In genomic region chr1:164748253-164748899, GRCh38 we compare ENCODE assay signal across 11 cellular contexts.
A peak's percentile ranks its signal among the peaks of the same experiment; 100 is the strongest.
DNase-seq lines count a peak whose midpoint lies in the region; ATAC-seq, FAIRE-seq and TF ChIP-seq lines count a peak whose summit lies in the region.
"Had no signal": no experiment of that assay in that cellular context is flagged by ENCODE, and none has a peak within 500 bp of the region (broad histone marks: within the 10 kb centered on the region; RNA-seq: fewer than 3 reads in every experiment).

No MANE protein-coding gene starts in this region.

- H3K27me3 ChIP-seq in K562 (ENCODE audit: control insufficient read depth in 2 of 2, insufficient read depth in 2 of 2, low read length in 2 of 2): no peaks in the 10 kb centered on the region
- no peaks in the 10 kb centered on the region for H3K27me3 ChIP-seq in smooth muscle cell (ENCODE audit: low read depth)

- in situ Hi-C loops in K562 (cut with MboI): no loop called here

- H3K4me2 ChIP-seq in K562 (ENCODE audit: insufficient read depth, low read length) (no peak overlapping the region), smooth muscle cell (peak overlapping the region; percentile 60)

- no peak for TF ChIP-seq POLR2A in K562 (conservative IDR thresholded peaks at IDR 0.05)

- no peaks in the 10 kb centered on the region for H3K27me3 Mint-ChIP-seq in activated T-cell treated with anti-CD3 and anti-CD28 coated beads, Interleukin-2, amount 50 U/mL, for 72 hours (ENCODE audit: low read depth)
- H3K27me3 Mint-ChIP-seq: activated CD4-positive, alpha-beta T cell treated with anti-CD3 and anti-CD28 coated beads, Interleukin-2, amount 10 ng/mL, durations not matched to agents 24 days and 14 days had no signal

- H3K36me3 Mint-ChIP-seq in activated T-cell treated with anti-CD3 and anti-CD28 coated beads, Interleukin-2, amount 50 U/mL, for 72 hours (ENCODE audit: insufficient read depth in 2 of 2): no peaks in the 10 kb centered on the region

- H3K4me3 ChIP-seq in K562 (no peak overlapping the region), kidney (ENCODE audit: low read length in 2 of 2) (peak overlapping the region in 1 of 2 donors; percentile 14), smooth muscle cell (no peak overlapping the region)

- BruUV-seq in K562 (replicated peaks; lab: Mats Ljungman, UMichigan): no TSS peak

- no peak overlapping the region for H3K27ac Mint-ChIP-seq in activated T-cell treated with anti-CD3 and anti-CD28 coated beads, Interleukin-2, amount 50 U/mL, for 72 hours
- H3K27ac Mint-ChIP-seq: activated CD4-positive, alpha-beta T cell treated with anti-CD3 and anti-CD28 coated beads, Interleukin-2, amount 10 ng/mL, durations not matched to agents 24 days and 14 days had no signal

- H4K20me1 ChIP-seq in K562 (replicated peaks; ENCODE audit: control insufficient read depth, insufficient read depth, low read length) (no peaks in the 10 kb centered on the region), smooth muscle cell (ENCODE audit: low read depth) (no peaks in the 10 kb centered on the region)

- TF ChIP-seq CTCF in K562 (IDR thresholded peaks at IDR 0.05 in 2 of 3, conservative IDR thresholded peaks at IDR 0.05 in 1 of 3; ENCODE audit: insufficient read depth in 2 of 3, low read depth in 1 of 3, low read length in 3 of 3): no peak
- no peak for TF ChIP-seq CTCF in kidney (IDR thresholded peaks at IDR 0.05; ENCODE audit: borderline replicate concordance, extremely low read depth, insufficient read depth)
- no peak for TF ChIP-seq CTCF in smooth muscle cell (IDR thresholded peaks at IDR 0.05; ENCODE audit: borderline replicate concordance, insufficient read depth, poor library complexity, severe bottlenecking)

- H3K9me3 ChIP-seq in K562 (replicated peaks; ENCODE audit: control insufficient read depth, insufficient read depth, low read depth, low read length) (no peaks in the 10 kb centered on the region), kidney (ENCODE audit: control insufficient read depth in 1 of 2, low read length in 2 of 2) (no peaks in the 10 kb centered on the region), smooth muscle cell (replicated peaks; ENCODE audit: low read depth) (no peaks in the 10 kb centered on the region)

- CTCF ChIA-PET in K562 (lab: Yijun Ruan, JAX; ENCODE audit: low intra/inter-chr PET ratio): no interaction called here

- no peaks in the 10 kb centered on the region for H3K79me2 ChIP-seq in K562 (ENCODE audit: control insufficient read depth, insufficient read depth, low read length)
- peaks cover 35% of the 10 kb centered on the region for H3K79me2 ChIP-seq in smooth muscle cell (ENCODE audit: low read depth)

- POLR2A ChIA-PET in K562 (lab: Yijun Ruan, JAX): no interaction called here

- H3K36me3 ChIP-seq in K562 (ENCODE audit: control insufficient read depth, insufficient read depth, low read length): no peaks in the 10 kb centered on the region
- H3K36me3 ChIP-seq in kidney (ENCODE audit: control insufficient read depth in 1 of 2, insufficient read depth in 2 of 2, low read length in 2 of 2): no peaks in the 10 kb centered on the region
- no peaks in the 10 kb centered on the region for H3K36me3 ChIP-seq in smooth muscle cell (ENCODE audit: low read depth)

- intact Hi-C loops in K562 (cut with micrococcal nuclease): no loop called here
- intact Hi-C loops in kidney (cut with DNase I): no loop called here

- ATAC-seq in K562 (peak; percentile 71), HG03175 (IDR thresholded peaks at IDR 0.05; ENCODE audit: unreplicated experiment) (no peak)
- no peak for ATAC-seq in activated T-cell treated with anti-CD3 and anti-CD28 coated beads, Interleukin-2, amount 50 U/mL, for 72 hours (replicated peaks in 1 of 2)

- H2AFZ ChIP-seq in K562 (ENCODE audit: low read depth, low read length) (no peak overlapping the region), smooth muscle cell (ENCODE audit: low read depth) (no peak overlapping the region)

- TF ChIP-seq EP300 in K562 (IDR thresholded peaks at IDR 0.05; ENCODE audit: low read length): no peak

- FAIRE-seq in K562 (lab: Jason Lieb, UNC) (no peak), kidney (lab: Jason Lieb, UNC) (peak; percentile 74)

- H3K9me3 Mint-ChIP-seq in activated T-cell treated with anti-CD3 and anti-CD28 coated beads, Interleukin-2, amount 50 U/mL, for 72 hours: peaks cover 0 to 2% of the 10 kb centered on the region in 2 donors
- H3K9me3 Mint-ChIP-seq: activated CD4-positive, alpha-beta T cell treated with anti-CD3 and anti-CD28 coated beads, Interleukin-2, amount 10 ng/mL, durations not matched to agents 24 days and 14 days had no signal

- no peaks in the 10 kb centered on the region for H3K9me1 ChIP-seq in K562 (ENCODE audit: control insufficient read depth, insufficient read depth, low read length)

- TF ChIP-seq RAD21 in K562 (CRISPR knock-in tag; conservative IDR thresholded peaks at IDR 0.05 in 1 of 2, IDR thresholded peaks at IDR 0.05 in 1 of 2): no peak

- H3K9ac ChIP-seq in K562 (ENCODE audit: insufficient read depth in 1 of 2, low read depth in 2 of 2, low read length in 2 of 2) (no peak overlapping the region), kidney (ENCODE audit: low read length in 2 of 2) (no peak overlapping the region), smooth muscle cell (ENCODE audit: low read depth) (peak overlapping the region; percentile 4)

- peaks cover 0 to 10% of the 10 kb centered on the region in 2 experiments; a peak in 2 of 5 replicates for H3K4me1 ChIP-seq in K562 (replicated peaks in 1 of 2; ENCODE audit: control insufficient read depth in 2 of 2, insufficient read depth in 2 of 2, low read length in 2 of 2)
- H3K4me1 ChIP-seq in kidney (ENCODE audit: control insufficient read depth in 1 of 2, insufficient read depth in 1 of 2, low read depth in 1 of 2, low read length in 2 of 2): peaks cover 9 to 20% of the 10 kb centered on the region in 2 donors
- peaks cover 24% of the 10 kb centered on the region for H3K4me1 ChIP-seq in smooth muscle cell (ENCODE audit: low read depth)

- H3F3A ChIP-seq in smooth muscle cell (ENCODE audit: low read depth): peaks cover 32% of the 10 kb centered on the region

- 4% methylated on average over 10 of the region's 10 CpGs for WGBS in K562 (ENCODE audit: insufficient coverage, low coverage, missing lambda C conversion rate)
- whole genome bisulfite sequencing in smooth muscle cell (ENCODE audit: low lambda C conversion rate): 4% methylated on average over 10 of the region's 10 CpGs

- H3K27ac ChIP-seq in K562 (ENCODE audit: extremely low read depth, low read depth, low read length) (no peak overlapping the region), kidney (ENCODE audit: low read depth in 2 of 2, low read length in 2 of 2) (peak overlapping the region; percentile 58 to 78), smooth muscle cell (ENCODE audit: low read depth) (peak overlapping the region; percentile 84)

- no peaks in the 10 kb centered on the region for H3K4me1 Mint-ChIP-seq in activated T-cell treated with anti-CD3 and anti-CD28 coated beads, Interleukin-2, amount 50 U/mL, for 72 hours (ENCODE audit: low read depth)
- H3K4me1 Mint-ChIP-seq: activated CD4-positive, alpha-beta T cell treated with anti-CD3 and anti-CD28 coated beads, Interleukin-2, amount 10 ng/mL, durations not matched to agents 24 days and 14 days had no signal

- no peak overlapping the region for H3K4me3 Mint-ChIP-seq in activated T-cell treated with anti-CD3 and anti-CD28 coated beads, Interleukin-2, amount 50 U/mL, for 72 hours
- H3K4me3 Mint-ChIP-seq: activated CD4-positive, alpha-beta T cell treated with anti-CD3 and anti-CD28 coated beads, Interleukin-2, amount 10 ng/mL, durations not matched to agents 24 days and 14 days had no signal

- DNase-seq in HCEC 1CT: peak; percentile 99
- DNase-seq in K562 (ENCODE audit: extremely low read depth in 1 of 4, low spot score in 3 of 4): peak in 1 of 4 experiments; percentile 18
- DNase-seq in kidney: no peak
- no peak for DNase-seq in smooth muscle cell (lab: John Stamatoyannopoulos, UW; ENCODE audit: unreplicated experiment)
- DNase-seq in SK-N-DZ (ENCODE audit: low spot score): no peak
- DNase-seq in foreskin melanocyte: no peak
- DNase-seq in activated T-cell treated with anti-CD3 and anti-CD28 coated beads, Interleukin-2, amount 50 U/mL, for 72 hours: no peak
- DNase-seq: activated CD4-positive, alpha-beta T cell treated with anti-CD3 and anti-CD28 coated beads, Interleukin-2, amount 10 ng/mL, durations not matched to agents 24 days and 14 days; effector memory CD4-positive, alpha-beta T cell; NCI-H2081 treated with DMSO at 0.1 percent for 48 hours had no signal

TF ChIP-seq in K562, 482 proteins besides CTCF, POLR2A, EP300 and RAD21 (continues in another document):
- TF ChIP-seq, protein P1, sequence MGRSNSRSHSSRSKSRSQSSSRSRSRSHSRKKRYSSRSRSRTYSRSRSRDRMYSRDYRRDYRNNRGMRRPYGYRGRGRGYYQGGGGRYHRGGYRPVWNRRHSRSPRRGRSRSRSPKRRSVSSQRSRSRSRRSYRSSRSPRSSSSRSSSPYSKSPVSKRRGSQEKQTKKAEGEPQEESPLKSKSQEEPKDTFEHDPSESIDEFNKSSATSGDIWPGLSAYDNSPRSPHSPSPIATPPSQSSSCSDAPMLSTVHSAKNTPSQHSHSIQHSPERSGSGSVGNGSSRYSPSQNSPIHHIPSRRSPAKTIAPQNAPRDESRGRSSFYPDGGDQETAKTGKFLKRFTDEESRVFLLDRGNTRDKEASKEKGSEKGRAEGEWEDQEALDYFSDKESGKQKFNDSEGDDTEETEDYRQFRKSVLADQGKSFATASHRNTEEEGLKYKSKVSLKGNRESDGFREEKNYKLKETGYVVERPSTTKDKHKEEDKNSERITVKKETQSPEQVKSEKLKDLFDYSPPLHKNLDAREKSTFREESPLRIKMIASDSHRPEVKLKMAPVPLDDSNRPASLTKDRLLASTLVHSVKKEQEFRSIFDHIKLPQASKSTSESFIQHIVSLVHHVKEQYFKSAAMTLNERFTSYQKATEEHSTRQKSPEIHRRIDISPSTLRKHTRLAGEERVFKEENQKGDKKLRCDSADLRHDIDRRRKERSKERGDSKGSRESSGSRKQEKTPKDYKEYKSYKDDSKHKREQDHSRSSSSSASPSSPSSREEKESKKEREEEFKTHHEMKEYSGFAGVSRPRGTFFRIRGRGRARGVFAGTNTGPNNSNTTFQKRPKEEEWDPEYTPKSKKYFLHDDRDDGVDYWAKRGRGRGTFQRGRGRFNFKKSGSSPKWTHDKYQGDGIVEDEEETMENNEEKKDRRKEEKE (IDR thresholded peaks at IDR 0.05; ENCODE audit: borderline replicate concordance in 1 of 2, control insufficient read depth in 1 of 2, low read depth in 2 of 2, low read length in 1 of 2): no peak
- TF ChIP-seq ZNF232 (CRISPR knock-in tag; IDR thresholded peaks at IDR 0.05): no peak
- no peak for TF ChIP-seq XRCC3 (IDR thresholded peaks at IDR 0.05)
- 0 out of 4 replicates have a peak, but pooled peaks of 1 of the 2 experiments have one; percentile 5 for TF ChIP-seq RCOR1 (IDR thresholded peaks at IDR 0.05; ENCODE audit: borderline replicate concordance in 1 of 2, low read depth in 2 of 2, low read length in 2 of 2)
- no peak for TF ChIP-seq FUS (optimal IDR thresholded peaks at IDR 0.05; ENCODE audit: low read depth, low read length)
- TF ChIP-seq ESRRA (IDR thresholded peaks at IDR 0.05; ENCODE audit: borderline replicate concordance, low read depth): peak; percentile 88
- no peak for TF ChIP-seq ZSCAN29 (IDR thresholded peaks at IDR 0.05)
- no peak for TF ChIP-seq NFRKB (IDR thresholded peaks at IDR 0.05; ENCODE audit: low read depth)
